ENCODE assay signal across 19 cellular contexts in genomic region chr21:45860493-45861155, GRCh38.
DNase-seq lines count a peak whose midpoint lies in the region; ATAC-seq and FAIRE-seq lines count a peak whose summit lies in the region.
"Had no signal": no experiment of that assay in that cellular context is flagged by ENCODE, and none has a peak within 500 bp of the region (broad histone marks: within the 10 kb centered on the region; RNA-seq: fewer than 3 reads in every experiment).

No MANE protein-coding gene starts in this region.

- ATAC-seq in HG03460 (IDR thresholded peaks at IDR 0.05; ENCODE audit: unreplicated experiment), result no peak
- no peak for ATAC-seq in stimulated activated naive B cell treated with anti-CD40 and anti-IgM and Interleukin-4, amounts not matched to agents 10 μg/mL and 1 μg/mL and 100 μg/mL, for 72 hours (replicated peaks)
- ATAC-seq: Panc1 had no signal

- peak; percentile 54 for FAIRE-seq in HTR-8/SVneo (lab: Jason Lieb, UNC)
- FAIRE-seq: GM19239 had no signal

- no peak overlapping the region for H3K27ac ChIP-seq in mesendoderm (ENCODE audit: low read depth, low read length)

- no CpG with 5 or more reads among the region's 26 CpGs for WGBS in mesendoderm (ENCODE audit: extremely low coverage, insufficient coverage, low lambda C conversion rate)

- H3K36me3 ChIP-seq in mesendoderm (ENCODE audit: control insufficient read depth, insufficient read depth, low read length), result no peaks in the 10 kb centered on the region
- H3K36me3 ChIP-seq: HAP-1 had no signal

- H2BK120ac ChIP-seq in mesendoderm (ENCODE audit: low read depth, low read length), result no peak overlapping the region

- no peak overlapping the region for H3K18ac ChIP-seq in mesendoderm (ENCODE audit: low read length)

- no peaks in the 10 kb centered on the region for H3K36me3 Mint-ChIP-seq in stimulated activated naive B cell treated with anti-CD40 and anti-IgM and Interleukin-4, amounts not matched to agents 10 μg/mL and 1 μg/mL and 100 μg/mL, for 72 hours
- H3K36me3 Mint-ChIP-seq: CD4-positive, CD25-positive, alpha-beta regulatory T cell had no signal

- peak overlapping the region; percentile 15 for H3K56ac ChIP-seq in mesendoderm (ENCODE audit: low read length)

- H3K79me2 ChIP-seq in mesendoderm (ENCODE audit: control insufficient read depth, insufficient read depth, low read length), result no peaks in the 10 kb centered on the region

- no peak overlapping the region for H3K4me3 Mint-ChIP-seq in stimulated activated naive B cell treated with anti-CD40 and anti-IgM and Interleukin-4, amounts not matched to agents 10 μg/mL and 1 μg/mL and 100 μg/mL, for 72 hours
- H3K4me3 Mint-ChIP-seq: CD4-positive, CD25-positive, alpha-beta regulatory T cell had no signal

- no peaks in the 10 kb centered on the region for H3K9me3 Mint-ChIP-seq in stimulated activated naive B cell treated with anti-CD40 and anti-IgM and Interleukin-4, amounts not matched to agents 10 μg/mL and 1 μg/mL and 100 μg/mL, for 72 hours
- H3K9me3 Mint-ChIP-seq: CD4-positive, CD25-positive, alpha-beta regulatory T cell had no signal

- H3K27me3 Mint-ChIP-seq in stimulated activated naive B cell treated with anti-CD40 and anti-IgM and Interleukin-4, amounts not matched to agents 10 μg/mL and 1 μg/mL and 100 μg/mL, for 72 hours, result peaks cover 4 to 6% of the 10 kb centered on the region in 2 donors
- H3K27me3 Mint-ChIP-seq: CD4-positive, CD25-positive, alpha-beta regulatory T cell had no signal

- no peaks in the 10 kb centered on the region for H3K4me1 Mint-ChIP-seq in stimulated activated naive B cell treated with anti-CD40 and anti-IgM and Interleukin-4, amounts not matched to agents 10 μg/mL and 1 μg/mL and 100 μg/mL, for 72 hours

- no peak overlapping the region for H3K23ac ChIP-seq in mesendoderm (ENCODE audit: low read length)

- H3K4me3 ChIP-seq in mesendoderm (ENCODE audit: low read length), result no peak overlapping the region
- H3K4me3 ChIP-seq: HAP-1 had no signal

- no peaks in the 10 kb centered on the region for H3K79me1 ChIP-seq in mesendoderm (ENCODE audit: low read length)

- H4K8ac ChIP-seq in mesendoderm (ENCODE audit: low read depth, low read length), result no peak overlapping the region

- no peak overlapping the region for H4K5ac ChIP-seq in mesendoderm (ENCODE audit: low read length)

- no peak overlapping the region for H2AK5ac ChIP-seq in mesendoderm (ENCODE audit: low read length)

- no peak overlapping the region for H3K4me2 ChIP-seq in mesendoderm (ENCODE audit: low read length)

- H3K27ac Mint-ChIP-seq in stimulated activated naive B cell treated with anti-CD40 and anti-IgM and Interleukin-4, amounts not matched to agents 10 μg/mL and 1 μg/mL and 100 μg/mL, for 72 hours, result no peak overlapping the region

- DNase-seq in HTR-8/SVneo (ENCODE audit: insufficient read length, low spot score), result no peak
- DNase-seq in activated CD8-positive, alpha-beta memory T cell treated with anti-CD3 and anti-CD28 coated beads, Interleukin-2, amount 50 U/mL, for 4 hours, result peak; percentile 11
- no peak for DNase-seq in mesendoderm
- peak; percentile 18 for DNase-seq in stimulated activated CD8-positive, alpha-beta memory T cell treated with anti-CD3 and anti-CD28 coated beads, Interleukin-4, amount 100 ng/mL, for 48 hours
- DNase-seq in stimulated activated naive B cell treated with anti-CD40 and anti-IgM and Interleukin-4, amounts not matched to agents 10 μg/mL and 1 μg/mL and 100 μg/mL, for 72 hours, result no peak
- no peak for DNase-seq in kidney tubule cell (ENCODE audit: low spot score)
- DNase-seq: ACHN; AML-193; Caco-2; CD4-positive, CD25-positive, alpha-beta regulatory T cell; DMS153; EL; KG1; NCI-H146; NCI-H2081 had no signal

- H3K4me1 ChIP-seq in mesendoderm (ENCODE audit: control insufficient read depth, low read depth, low read length), result no peaks in the 10 kb centered on the region
- H3K4me1 ChIP-seq: Caco-2 had no signal

- no peak overlapping the region for H2BK15ac ChIP-seq in mesendoderm (replicated peaks; ENCODE audit: low read depth)

- H2BK5ac ChIP-seq in mesendoderm (ENCODE audit: low read length), result no peak overlapping the region

- no peaks in the 10 kb centered on the region for H3K27me3 ChIP-seq in mesendoderm (ENCODE audit: insufficient read depth, low read length, poor library complexity)

- H3K9ac ChIP-seq in mesendoderm (ENCODE audit: low read length), result no peak overlapping the region

- no peak overlapping the region for H3K4ac ChIP-seq in mesendoderm (ENCODE audit: low read depth, low read length)

Comparison
In these comparisons a context has a peak if more than half of its experiments do, and no peak if none do; other contexts are left out.
1. DNase-seq: peak in activated CD8-positive, alpha-beta memory T cell treated with anti-CD3 and anti-CD28 coated beads, Interleukin-2, amount 50 U/mL, for 4 hours (single experiment) and stimulated activated CD8-positive, alpha-beta memory T cell treated with anti-CD3 and anti-CD28 coated beads, Interleukin-4, amount 100 ng/mL, for 48 hours (single experiment); none in HTR-8/SVneo (single experiment), mesendoderm (single experiment), stimulated activated naive B cell treated with anti-CD40 and anti-IgM and Interleukin-4, amounts not matched to agents 10 μg/mL and 1 μg/mL and 100 μg/mL, for 72 hours (single experiment) and kidney tubule cell (single experiment).